In genomic region chr2:105843797-105844374, GRCh38 we compare ENCODE assay signal across 2 cellular contexts.
TF ChIP-seq lines count a peak whose summit lies in the region.

No MANE protein-coding gene starts in this region.

TF ChIP-seq in HepG2, 621 proteins besides CTCF, POLR2A, EP300 and RAD21 (continued from another document):
- TF ChIP-seq ZNF609 (CRISPR knock-in tag; IDR thresholded peaks at IDR 0.05; ENCODE audit: borderline replicate concordance) (no peak), ZNF652 (CRISPR knock-in tag; IDR thresholded peaks at IDR 0.05; ENCODE audit: borderline replicate concordance, low read depth) (0 out of 2 replicates have a peak, but pooled peaks have one; percentile 36), RXRB (CRISPR knock-in tag; IDR thresholded peaks at IDR 0.05; ENCODE audit: borderline replicate concordance) (0 out of 2 replicates have a peak, but pooled peaks have one; percentile 15), NR2F6 (IDR thresholded peaks at IDR 0.05) (no peak), NR2F6 (CRISPR knock-in tag; IDR thresholded peaks at IDR 0.05) (peak; percentile 48; the same call in 1 of the 2 replicates), ZNF263 (CRISPR knock-in tag; IDR thresholded peaks at IDR 0.05) (peak; percentile 55; the same call in 1 of the 2 replicates)

TF ChIP-seq in WTC11, 78 proteins besides CTCF, POLR2A, EP300 and RAD21 (continued from another document):
- no peak for TF ChIP-seq IRF1 (CRISPR knock-in tag; IDR thresholded peaks at IDR 0.05)
